26 cellular contexts compared by ENCODE assay signal in genomic region chr19:13888281-13888680, GRCh38. TPM values are rescaled to one million over a fixed set of nuclear protein-coding genes. Genes with fewer than 3 reads are reported as not detected.
A peak's percentile ranks its signal among the peaks of the same experiment; 100 is the strongest.
DNase-seq lines count a peak whose midpoint lies in the region; ATAC-seq and TF ChIP-seq lines count a peak whose summit lies in the region.
"Had no signal": no experiment of that assay in that cellular context is flagged by ENCODE, and none has a peak within 500 bp of the region (broad histone marks: within the 10 kb centered on the region; RNA-seq: fewer than 3 reads in every experiment).

No MANE protein-coding gene starts in this region.

- peaks cover 5 to 41% (median 22%) of the 10 kb centered on the region in 10 experiments; a peak in 19 of 20 replicates for H3K4me1 ChIP-seq in BLaER1 treated with 17β-estradiol and CSF1 and Interleukin-3, amounts not matched to agents 10 nM and 100 nM
- peaks cover 43% of the 10 kb centered on the region for H3K4me1 ChIP-seq in mucosa of descending colon (ENCODE audit: low read depth)
- H3K4me1 ChIP-seq: adrenal gland had no signal

- no peaks in the 10 kb centered on the region; a peak in 1 of 22 replicates for H3K36me3 ChIP-seq in BLaER1 treated with 17β-estradiol and CSF1 and Interleukin-3, amounts not matched to agents 10 nM and 100 nM
- no peaks in the 10 kb centered on the region for H3K36me3 ChIP-seq in mucosa of descending colon (ENCODE audit: low read depth)
- H3K36me3 ChIP-seq: adrenal gland, brain microvascular endothelial cell had no signal

- no peak overlapping the region for H3K27ac ChIP-seq in BLaER1 treated with 17β-estradiol and CSF1 and Interleukin-3, amounts not matched to agents 10 nM and 100 nM
- H3K27ac ChIP-seq: adrenal gland, brain microvascular endothelial cell had no signal

- no peaks in the 10 kb centered on the region for H3K36me3 Mint-ChIP-seq in naive thymus-derived CD8-positive, alpha-beta T cell

- no peak overlapping the region for H3K4me3 Mint-ChIP-seq in naive thymus-derived CD8-positive, alpha-beta T cell
- H3K4me3 Mint-ChIP-seq: T-helper 1 cell treated with Interleukin-12 subunit alpha and Interleukin-12 subunit beta and Interleukin-4 antibody, amounts not matched to agents 30 μg/mL and 1 μg/mL, for 36 hours had no signal

- POLR2A ChIA-PET in naive thymus-derived CD8-positive, alpha-beta T cell (lab: Charles Lee), result no interaction called here

- no peaks in the 10 kb centered on the region for H3K9me3 Mint-ChIP-seq in naive thymus-derived CD8-positive, alpha-beta T cell
- H3K9me3 Mint-ChIP-seq: T-helper 1 cell treated with Interleukin-12 subunit alpha and Interleukin-12 subunit beta and Interleukin-4 antibody, amounts not matched to agents 30 μg/mL and 1 μg/mL, for 36 hours had no signal

- intact Hi-C loops in mucosa of descending colon (cut with DNase I, micrococcal nuclease), result loop anchor here in 1 of 2 donors (10.0 kb wide), 1 partner anchor 187 kb away; the partner anchor contains the start of gene MISP3

- H3K27ac Mint-ChIP-seq in naive thymus-derived CD8-positive, alpha-beta T cell, result peak overlapping the region in 1 of 10 donors; percentile 25
- H3K27ac Mint-ChIP-seq: T-helper 1 cell treated with Interleukin-12 subunit alpha and Interleukin-12 subunit beta and Interleukin-4 antibody, amounts not matched to agents 30 μg/mL and 1 μg/mL, for 36 hours had no signal

- no peak for TF ChIP-seq CTCF in mucosa of descending colon (IDR thresholded peaks at IDR 0.05)

- no peaks in the 10 kb centered on the region for H3K27me3 Mint-ChIP-seq in naive thymus-derived CD8-positive, alpha-beta T cell

- no peaks in the 10 kb centered on the region for H3K27me3 ChIP-seq in BLaER1 treated with 17β-estradiol and CSF1 and Interleukin-3, amounts not matched to agents 10 nM and 100 nM
- H3K27me3 ChIP-seq: adrenal gland, brain microvascular endothelial cell had no signal

- peaks cover 3 to 27% (median 19%) of the 10 kb centered on the region in 4 donors for H3K4me1 Mint-ChIP-seq in naive thymus-derived CD8-positive, alpha-beta T cell

- H4K20me1 ChIP-seq in BLaER1 treated with 17β-estradiol and CSF1 and Interleukin-3, amounts not matched to agents 10 nM and 100 nM, result no peaks in the 10 kb centered on the region; a peak in 1 of 22 replicates

- peak; percentile 78 for ATAC-seq in mucosa of descending colon
- no peak for ATAC-seq in naive thymus-derived CD8-positive, alpha-beta T cell

- H3K9ac ChIP-seq in BLaER1 treated with 17β-estradiol and CSF1 and Interleukin-3, amounts not matched to agents 10 nM and 100 nM, result peak overlapping the region in 3 of 11 experiments; percentile 5 to 19 (median 14); a peak in 4 of 22 replicates

- peak overlapping the region in 9 of 11 experiments; percentile 2 to 54 (median 32); a peak in 11 of 22 replicates for H3K4me2 ChIP-seq in BLaER1 treated with 17β-estradiol and CSF1 and Interleukin-3, amounts not matched to agents 10 nM and 100 nM
- H3K4me2 ChIP-seq: smooth muscle cell had no signal

- peak; percentile 88 for DNase-seq in NCI-H2196 (lab: John Stamatoyannopoulos, UW; ENCODE audit: unreplicated experiment)
- DNase-seq in cerebellar cortex (ENCODE audit: low spot score), result peak; percentile 58
- peak; percentile 83 to 87 (median 83) for DNase-seq in mucosa of descending colon
- no peak for DNase-seq in NCI-H146 (lab: John Stamatoyannopoulos, UW)
- DNase-seq in GDM1 (lab: John Stamatoyannopoulos, UW), result no peak
- no peak for DNase-seq in NCI-H2107 (lab: John Stamatoyannopoulos, UW)
- no peak for DNase-seq in naive thymus-derived CD8-positive, alpha-beta T cell
- DNase-seq: ACHN; activated CD4-positive, alpha-beta T cell treated with anti-CD3 and anti-CD28 coated beads for 4 hours; activated naive CD4-positive, alpha-beta T cell; activated T-cell treated with anti-CD3 and anti-CD28 coated beads, Interleukin-2, amount 50 U/mL, for 48 hours; adrenal gland; brain microvascular endothelial cell; Caco-2; cortex of kidney; H7; kidney; NCI-H1930; NCI-H510A; stimulated activated CD4-positive, alpha-beta T cell treated with anti-CD3 and anti-CD28 coated beads, Interleukin-2, amount 100 ng/mL, for 24 hours had no signal

- H3K4me3 ChIP-seq in BLaER1 treated with 17β-estradiol and CSF1 and Interleukin-3, amounts not matched to agents 10 nM and 100 nM, result no peak overlapping the region
- H3K4me3 ChIP-seq in mucosa of descending colon, result no peak overlapping the region
- H3K4me3 ChIP-seq: adrenal gland, smooth muscle cell had no signal

- H3K9me3 ChIP-seq in BLaER1 treated with 17β-estradiol and CSF1 and Interleukin-3, amounts not matched to agents 10 nM and 100 nM (replicated peaks in 1 of 11), result no peaks in the 10 kb centered on the region
- H3K9me3 ChIP-seq in mucosa of descending colon, result no peaks in the 10 kb centered on the region
- H3K9me3 ChIP-seq: adrenal gland, Caco-2 had no signal

RNA-seq across cellular contexts. Expression of gene NANOS3, which starts 11.3 kb away (rescaled TPM):
- 1 to 10 TPM in 1 of 3 donors, not detected in 2; 1.5 TPM for total RNA-seq in mucosa of descending colon
- total RNA-seq in naive thymus-derived CD8-positive, alpha-beta T cell, result not detected
- not detected for polyA plus RNA-seq in naive thymus-derived CD8-positive, alpha-beta T cell
- total RNA-seq: Caco-2, Daoy, H7, omental fat pad, smooth muscle cell had no signal

RNA-seq across cellular contexts. Expression of gene BRME1, which starts 17.6 kb away (rescaled TPM):
- total RNA-seq in mucosa of descending colon, result 10 to 100 TPM in 2 of 3 donors, 1 to 10 TPM in 1; 5.5 to 12.9 (median 10.8) TPM
- 1 to 10 TPM; 3.0 to 3.7 TPM for total RNA-seq in naive thymus-derived CD8-positive, alpha-beta T cell
- polyA plus RNA-seq in naive thymus-derived CD8-positive, alpha-beta T cell, result under 1 TPM; 0.49 to 0.94 (median 0.76) TPM

RNA-seq across cellular contexts. Expression of gene CC2D1A, which starts 17.7 kb away (rescaled TPM):
- 100 to 1,000 TPM in 2 of 3 donors, 10 to 100 TPM in 1; 68.4 to 118 (median 101) TPM for total RNA-seq in mucosa of descending colon
- 10 to 100 TPM; 29.7 to 30.7 TPM for total RNA-seq in naive thymus-derived CD8-positive, alpha-beta T cell
- 10 to 100 TPM in 1 of 3 donors, 1 to 10 TPM in 2; 4.3 to 10.5 (median 5.5) TPM for polyA plus RNA-seq in naive thymus-derived CD8-positive, alpha-beta T cell

RNA-seq across cellular contexts. Expression of gene PODNL1, which starts 49.9 kb away (rescaled TPM):
- 1 to 10 TPM; 1.7 to 3.4 (median 2.9) TPM for total RNA-seq in mucosa of descending colon
- total RNA-seq in naive thymus-derived CD8-positive, alpha-beta T cell, result not detected
- not detected for polyA plus RNA-seq in naive thymus-derived CD8-positive, alpha-beta T cell
- total RNA-seq: Caco-2, Daoy, lung microvascular endothelial cell, omental fat pad had no signal

Comparison
In these comparisons a context has a peak if more than half of its experiments do, and no peak if none do; other contexts are left out.
1. DNase-seq: peak in NCI-H2196 (single experiment), cerebellar cortex (single experiment) and mucosa of descending colon (3 of 3); none in NCI-H146 (single experiment), GDM1 (single experiment), NCI-H2107 (single experiment) and naive thymus-derived CD8-positive, alpha-beta T cell (0 of 10).